21 cellular contexts compared by ENCODE assay signal in genomic region chr7:1014681-1015080, GRCh38. TPM values are rescaled to one million over a fixed set of nuclear protein-coding genes. Genes with fewer than 3 reads are reported as not detected.
"Had no signal": no experiment of that assay in that cellular context is flagged by ENCODE, and none has a peak within 500 bp of the region (broad histone marks: within the 10 kb centered on the region; RNA-seq: fewer than 3 reads in every experiment).

No MANE protein-coding gene starts in this region.

- H3K4me3 ChIP-seq: esophagus muscularis mucosa, gastrocnemius medialis, heart right ventricle, sigmoid colon, skin epidermis, upper lobe of left lung, uterus had no signal

- H3K36me3 ChIP-seq: uterus had no signal

- H3K27ac ChIP-seq: epithelial cell of prostate, gastrocnemius medialis, heart right ventricle, sigmoid colon, skin epidermis, upper lobe of left lung, uterus had no signal

- H3K27me3 ChIP-seq: esophagus muscularis mucosa, gastrocnemius medialis, heart right ventricle, sigmoid colon, upper lobe of left lung, uterus had no signal

- ATAC-seq: gastrocnemius medialis; left lobe of liver; naive thymus-derived CD4-positive, alpha-beta T cell had no signal

- DNase-seq: effector memory CD4-positive, alpha-beta T cell; gastrocnemius medialis; heart right ventricle; islet precursor cell; mammary epithelial cell; naive thymus-derived CD4-positive, alpha-beta T cell; sigmoid colon; stimulated activated CD4-positive, alpha-beta T cell treated with anti-CD3 and anti-CD28 coated beads, Interleukin-12 subunit alpha, Interleukin-12 subunit beta, amount 100 ng/mL, for 4 hours; stimulated activated naive CD4-positive, alpha-beta T cell treated with Interleukin-2 at 50 U/mL for 16 hours; uterus had no signal

- H3K4me1 ChIP-seq: gastrocnemius medialis, uterus had no signal

- H3K9me3 ChIP-seq: esophagus muscularis mucosa, gastrocnemius medialis, heart right ventricle, sigmoid colon, upper lobe of left lung, uterus had no signal

RNA-seq across cellular contexts. Expression of gene GPR146, which starts 29.7 kb away (rescaled TPM):
- total RNA-seq: fibroblast of villous mesenchyme had no signal
- polyA plus RNA-seq: neural cell had no signal

RNA-seq across cellular contexts. Expression of gene CYP2W1, which starts 31.7 kb away (rescaled TPM):
- total RNA-seq: gastrocnemius medialis; heart right ventricle; mammary epithelial cell; mesenteric fat pad; mononuclear cell; naive thymus-derived CD4-positive, alpha-beta T cell; osteocyte; pulmonary artery endothelial cell; upper lobe of left lung had no signal
- polyA plus RNA-seq: heart right ventricle; mammary epithelial cell; naive thymus-derived CD4-positive, alpha-beta T cell; neural cell had no signal
